In genomic region chr20:50193851-50194830, GRCh38 we compare ENCODE assay signal across 9 cellular contexts. TPM values are rescaled to one million over a fixed set of nuclear protein-coding genes. Genes with fewer than 3 reads are reported as not detected.
DNase-seq lines count a peak whose midpoint lies in the region; ATAC-seq and TF ChIP-seq lines count a peak whose summit lies in the region.
"Had no signal": no experiment of that assay in that cellular context is flagged by ENCODE, and none has a peak within 500 bp of the region (broad histone marks: within the 10 kb centered on the region; RNA-seq: fewer than 3 reads in every experiment).

No MANE protein-coding gene starts in this region.

- peak overlapping the region in 1 of 3 donors; percentile 95 for H3K27ac Mint-ChIP-seq in CD4-positive, CD25-positive, alpha-beta regulatory T cell

- H3K9me2 ChIP-seq in PC-3 (replicated peaks; ENCODE audit: low read length), result no peaks in the 10 kb centered on the region

- H3K4me2 ChIP-seq in PC-3 (ENCODE audit: low read length), result peak overlapping the region; percentile 95

- no peak for DNase-seq in CD4-positive, CD25-positive, alpha-beta regulatory T cell
- no peak for DNase-seq in PC-3
- DNase-seq in epithelial cell of proximal tubule (ENCODE audit: low read depth), result no peak
- peak; percentile 47 for DNase-seq in occipital lobe (lab: John Stamatoyannopoulos, UW)
- no peak for DNase-seq in NCI-H187 (lab: John Stamatoyannopoulos, UW)
- no peak for DNase-seq in HPDE6-E6E7 (ENCODE audit: extremely low spot score)
- DNase-seq: activated CD8-positive, alpha-beta memory T cell treated with anti-CD3 and anti-CD28 coated beads, Interleukin-2, amount 50 U/mL, for 48 hours had no signal

- peaks cover 3% of the 10 kb centered on the region for H3K36me3 Mint-ChIP-seq in CD4-positive, CD25-positive, alpha-beta regulatory T cell

- no peak overlapping the region for H2AFZ ChIP-seq in PC-3 (ENCODE audit: low read length)

- H3K9me3 ChIP-seq in CD4-positive, CD25-positive, alpha-beta regulatory T cell (ENCODE audit: control insufficient read depth in 2 of 2, low read length in 2 of 2), result no peaks in the 10 kb centered on the region
- H3K9me3 ChIP-seq in PC-3 (ENCODE audit: low read length), result no peaks in the 10 kb centered on the region

- peaks cover 28% of the 10 kb centered on the region for H4K20me1 ChIP-seq in PC-3 (ENCODE audit: low read length)

- no peak overlapping the region for H3K27ac ChIP-seq in CD4-positive, CD25-positive, alpha-beta regulatory T cell (ENCODE audit: insufficient read depth, low read length, poor library complexity, severe bottlenecking)
- no peak overlapping the region for H3K27ac ChIP-seq in PC-3 (ENCODE audit: low read length)

- H3K36me3 ChIP-seq in CD4-positive, CD25-positive, alpha-beta regulatory T cell (ENCODE audit: control insufficient read depth, insufficient read depth, low read length), result no peaks in the 10 kb centered on the region
- H3K36me3 ChIP-seq in PC-3 (ENCODE audit: low read depth, low read length), result peaks cover 12% of the 10 kb centered on the region; the same call in 1 of the 2 replicates

- H3K27me3 ChIP-seq in CD4-positive, CD25-positive, alpha-beta regulatory T cell (ENCODE audit: control insufficient read depth, insufficient read depth, low read length), result no peaks in the 10 kb centered on the region
- H3K27me3 ChIP-seq in PC-3 (ENCODE audit: low read length), result no peaks in the 10 kb centered on the region

- peaks cover 4% of the 10 kb centered on the region for H3K27me3 Mint-ChIP-seq in CD4-positive, CD25-positive, alpha-beta regulatory T cell

- peaks cover 6 to 32% (median 23%) of the 10 kb centered on the region in 4 donors for H3K4me1 Mint-ChIP-seq in CD4-positive, CD25-positive, alpha-beta regulatory T cell

- peaks cover 0 to 2% (median 0%) of the 10 kb centered on the region in 7 donors for H3K9me3 Mint-ChIP-seq in CD4-positive, CD25-positive, alpha-beta regulatory T cell

- no peak for TF ChIP-seq CTCF in PC-3 (conservative IDR thresholded peaks at IDR 0.05; ENCODE audit: low read depth, low read length)
- TF ChIP-seq CTCF in epithelial cell of proximal tubule (conservative IDR thresholded peaks at IDR 0.05; ENCODE audit: low read depth, low read length), result no peak

- intact Hi-C loops in PC-3 (cut with micrococcal nuclease), result loop anchor here (5.0 kb wide), 1 partner anchor 113 kb away; no protein-coding TSS in a partner anchor

- H3K4me3 ChIP-seq in CD4-positive, CD25-positive, alpha-beta regulatory T cell (ENCODE audit: low read depth, low read length), result no peak overlapping the region
- H3K4me3 ChIP-seq in PC-3 (ENCODE audit: low read length) (peak overlapping the region; percentile 96), epithelial cell of proximal tubule (ENCODE audit: low read depth, low read length) (peak overlapping the region; percentile 84)

- H3K9ac ChIP-seq in PC-3 (ENCODE audit: low read length), result peak overlapping the region; percentile 94

- peaks cover 5% of the 10 kb centered on the region for H3F3A ChIP-seq in PC-3 (ENCODE audit: low read length, unreplicated experiment)

- ATAC-seq in CD4-positive, CD25-positive, alpha-beta regulatory T cell (ENCODE audit: low read depth in 2 of 2), result no peak
- ATAC-seq in PC-3, result no peak
- no peak for ATAC-seq in HG02885 (IDR thresholded peaks at IDR 0.05; ENCODE audit: poor library complexity, unreplicated experiment)
- ATAC-seq in HG03097 (IDR thresholded peaks at IDR 0.05; ENCODE audit: low FRiP score, unreplicated experiment), result no peak

- peaks cover 47% of the 10 kb centered on the region for H3K79me2 ChIP-seq in PC-3 (ENCODE audit: low read length)

- H3K4me3 Mint-ChIP-seq in CD4-positive, CD25-positive, alpha-beta regulatory T cell, result peak overlapping the region; percentile 34 to 96 (median 90)

- CTCF ChIA-PET in PC-3 (lab: Charles Lee), result no interaction called here

- no TSS peak for BruUV-seq in PC-3 (replicated peaks; lab: Mats Ljungman, UMichigan)

- H3K4me1 ChIP-seq in CD4-positive, CD25-positive, alpha-beta regulatory T cell (ENCODE audit: control insufficient read depth, insufficient read depth, low read length, poor library complexity, severe bottlenecking), result peaks cover 25% of the 10 kb centered on the region
- peaks cover 19% of the 10 kb centered on the region for H3K4me1 ChIP-seq in PC-3 (ENCODE audit: insufficient read depth, low read length)

- POLR2A ChIA-PET in PC-3 (lab: Charles Lee; ENCODE audit: unreplicated experiment), result no interaction called here

RNA-seq across cellular contexts. Expression of gene CEBPB, which starts 3.5 kb away (rescaled TPM):
- 17.3 TPM for total RNA-seq in CD4-positive, CD25-positive, alpha-beta regulatory T cell
- 10 to 100 TPM; 12.3 to 12.9 (median 12.6) TPM for polyA plus RNA-seq in CD4-positive, CD25-positive, alpha-beta regulatory T cell
- total RNA-seq in PC-3 (2014; rRNA removed) (103 and 122 TPM in 2 replicates), epithelial cell of proximal tubule (24.9 and 27.1 TPM in 2 replicates), occipital lobe (0.78 TPM)

RNA-seq across cellular contexts. Expression of gene PEDS1, which starts 40.6 kb away (rescaled TPM):
- total RNA-seq in CD4-positive, CD25-positive, alpha-beta regulatory T cell, result 26.4 TPM
- polyA plus RNA-seq in CD4-positive, CD25-positive, alpha-beta regulatory T cell, result 10 to 100 TPM; 16.8 to 18.3 (median 17.8) TPM
- total RNA-seq in PC-3 (2014; rRNA removed) (53.8 and 59.1 TPM in 2 replicates), epithelial cell of proximal tubule (43.2 and 46.6 TPM in 2 replicates), occipital lobe (10.0 TPM)

Comparison
In these comparisons a context has a peak if more than half of its experiments do, and no peak if none do; other contexts are left out.
1. RNA of gene CEBPB, which starts 3.5 kb away (total RNA-seq): 103 to 122 TPM in PC-3, 24.9 to 27.1 TPM in epithelial cell of proximal tubule and 17.3 TPM in CD4-positive, CD25-positive, alpha-beta regulatory T cell (single experiment); 0.78 TPM in occipital lobe (single experiment); every median in the first group is over 10 times any median in the second.